In the genomic region with DNA sequence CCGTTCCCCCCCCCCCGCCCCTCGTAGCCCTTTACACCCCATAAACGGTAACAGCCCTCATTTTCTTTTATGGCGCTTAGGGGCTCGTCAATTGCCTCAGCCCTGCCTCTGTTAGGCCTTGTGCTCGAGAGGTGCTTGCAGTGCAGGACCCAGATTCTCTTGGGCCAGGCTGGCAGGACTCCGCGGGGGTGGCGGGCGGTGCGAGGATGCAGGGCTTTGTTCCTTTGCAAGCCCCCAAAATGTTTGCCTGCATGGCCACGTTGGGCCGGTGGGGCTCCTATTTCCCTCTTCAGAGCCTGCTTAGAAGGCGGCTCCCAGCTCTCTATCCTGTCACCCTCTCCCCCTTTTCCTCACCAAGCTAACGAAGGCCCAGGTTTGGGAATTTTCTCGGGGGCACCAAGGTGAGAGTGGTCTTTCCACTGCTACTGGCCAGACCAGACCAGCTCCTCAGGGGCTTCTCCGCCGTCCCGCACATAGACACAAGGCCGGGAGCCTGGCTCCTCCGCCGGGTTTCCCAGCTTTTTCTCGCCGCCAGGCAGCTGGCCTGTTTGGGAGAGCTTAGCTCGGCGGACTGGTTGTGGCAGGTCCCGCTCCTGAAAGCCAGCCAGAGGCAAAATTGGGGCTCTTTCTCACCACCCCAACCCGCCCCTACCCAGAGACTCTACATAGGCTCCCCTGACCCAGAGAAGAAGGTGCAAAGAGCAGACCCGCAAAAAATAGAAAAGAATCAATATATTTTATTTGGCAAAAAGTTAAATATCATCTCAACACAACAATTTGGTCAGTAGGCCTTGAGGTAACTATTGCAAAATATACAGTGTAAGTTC, we compare ENCODE assay signal across 10 cellular contexts. TPM values are rescaled to one million over a fixed set of nuclear protein-coding genes. Genes with fewer than 3 reads are reported as not detected.
A peak's percentile ranks its signal among the peaks of the same experiment; 100 is the strongest.
DNase-seq lines count a peak whose midpoint lies in the region; ATAC-seq and TF ChIP-seq lines count a peak whose summit lies in the region.
"Had no signal": no experiment of that assay in that cellular context is flagged by ENCODE, and none has a peak within 500 bp of the region (broad histone marks: within the 10 kb centered on the region; RNA-seq: fewer than 3 reads in every experiment).

No MANE protein-coding gene starts in this region.

- H3K36me3 ChIP-seq in OCI-LY1 (ENCODE audit: insufficient read depth, low read length): no peaks in the 10 kb centered on the region

- H3K9me2 ChIP-seq in OCI-LY1 (ENCODE audit: low read depth, low read length): no peaks in the 10 kb centered on the region

- H3K27ac ChIP-seq in OCI-LY1 (ENCODE audit: low read depth, low read length, poor library complexity, severe bottlenecking): no peak overlapping the region
- no peak overlapping the region for H3K27ac ChIP-seq in right cardiac atrium (ENCODE audit: low read length)

- no peak for TF ChIP-seq CTCF in OCI-LY1 (IDR thresholded peaks at IDR 0.05; ENCODE audit: low read length)

- H2AFZ ChIP-seq in OCI-LY1 (ENCODE audit: low read length): no peak overlapping the region

- H3K9ac ChIP-seq in OCI-LY1 (ENCODE audit: low read length): no peak overlapping the region

- WGBS in right cardiac atrium: 30% methylated on average over 30 of the region's 30 CpGs

- ATAC-seq in right cardiac atrium (no peak), HG03196 (IDR thresholded peaks at IDR 0.05; ENCODE audit: unreplicated experiment) (no peak)

- H3K4me2 ChIP-seq in OCI-LY1 (ENCODE audit: low read length): peak overlapping the region; percentile 88; the same call in 1 of the 2 replicates

- H3K79me2 ChIP-seq in OCI-LY1 (ENCODE audit: insufficient read depth, low read length): no peaks in the 10 kb centered on the region

- DNase-seq in GM04503 (ENCODE audit: low read depth): peak; percentile 15
- DNase-seq in right cardiac atrium: peak in 2 of 3 donors; percentile 34 to 61
- DNase-seq in skeletal muscle cell (ENCODE audit: low read depth): no peak
- DNase-seq in HT-29 (ENCODE audit: low spot score): no peak
- DNase-seq in DMS153 treated with DMSO at 0.1 percent for 48 hours (lab: John Stamatoyannopoulos, UW; ENCODE audit: unreplicated experiment): no peak
- DNase-seq in NCI-H226: no peak
- DNase-seq: mesendoderm had no signal

- H3K9me3 ChIP-seq in OCI-LY1 (ENCODE audit: low read length): no peaks in the 10 kb centered on the region
- no peaks in the 10 kb centered on the region for H3K9me3 ChIP-seq in right cardiac atrium (ENCODE audit: control insufficient read depth, low read length)

- intact Hi-C loops in right cardiac atrium (cut with DNase I): loop anchor here (5.0 to 10.0 kb wide), 4 partner anchors 480 to 1277 kb away; no protein-coding TSS in a partner anchor

- H3K4me1 ChIP-seq in OCI-LY1 (ENCODE audit: insufficient read depth, low read length, severe bottlenecking): peaks cover 13% of the 10 kb centered on the region
- no peaks in the 10 kb centered on the region for H3K4me1 ChIP-seq in right cardiac atrium (ENCODE audit: control insufficient read depth, insufficient read depth, low read length)

- H3K4me3 ChIP-seq in OCI-LY1 (ENCODE audit: low read depth, low read length, poor library complexity, severe bottlenecking) (no peak overlapping the region), right cardiac atrium (ENCODE audit: low read length) (no peak overlapping the region), skeletal muscle cell (ENCODE audit: low read depth, low read length) (peak overlapping the region; percentile 78)

- 0 out of 2 replicates have a peak, but pooled peaks cover 8% of the 10 kb centered on the region for H3F3A ChIP-seq in OCI-LY1 (ENCODE audit: insufficient read depth, low read length)

- H3K27me3 ChIP-seq in OCI-LY1 (ENCODE audit: insufficient read depth, low read length) (peaks cover under 1% of the 10 kb centered on the region; the same call in 1 of the 2 replicates), right cardiac atrium (ENCODE audit: control insufficient read depth, insufficient read depth) (no peaks in the 10 kb centered on the region)

- H4K20me1 ChIP-seq in OCI-LY1 (ENCODE audit: insufficient read depth, low read length): no peaks in the 10 kb centered on the region

RNA-seq across cellular contexts. Expression of a gene that starts 3.4 kb away (rescaled TPM):
- total RNA-seq in right cardiac atrium: not detected
- polyA plus RNA-seq in right cardiac atrium: not detected
- 96.1 and 99.2 TPM in 2 replicates for total RNA-seq in HT-29 (2014; rRNA removed; shearing (Covaris generic))
- total RNA-seq: K562 had no signal
- polyA plus RNA-seq: K562 had no signal

RNA-seq across cellular contexts. Expression of a gene that starts 5.5 kb away (rescaled TPM):
- total RNA-seq in right cardiac atrium: not detected
- 0.11 TPM for polyA plus RNA-seq in right cardiac atrium
- 5.6 and 10.7 TPM in 2 replicates for total RNA-seq in HT-29 (2014; rRNA removed; shearing (Covaris generic))
- total RNA-seq: K562 had no signal
- polyA plus RNA-seq: K562 had no signal

RNA-seq across cellular contexts. Expression of a gene that starts 9.6 kb away (rescaled TPM):
- 1 to 10 TPM in 1 of 4 donors, under 1 TPM in 3; 0.28 to 1.3 (median 0.43) TPM for total RNA-seq in right cardiac atrium
- polyA plus RNA-seq in right cardiac atrium: 1.0 TPM
- total RNA-seq in HT-29 (2014; rRNA removed; shearing (Covaris generic)): 27.8 and 29.0 TPM in 2 replicates

RNA-seq across cellular contexts. Expression of a gene that starts 12.2 kb away (rescaled TPM):
- not detected for total RNA-seq in right cardiac atrium
- not detected for polyA plus RNA-seq in right cardiac atrium
- total RNA-seq in HT-29 (2014; rRNA removed; shearing (Covaris generic)): 78.9 and 86.4 TPM in 2 replicates
- total RNA-seq: K562 had no signal
- polyA plus RNA-seq: K562 had no signal

RNA-seq across cellular contexts. Expression of a gene that starts 14.4 kb away (rescaled TPM):
- not detected for total RNA-seq in right cardiac atrium
- polyA plus RNA-seq in right cardiac atrium: not detected
- 25.5 and 28.1 TPM in 2 replicates for total RNA-seq in HT-29 (2014; rRNA removed; shearing (Covaris generic))
- total RNA-seq: K562 had no signal
- polyA plus RNA-seq: K562 had no signal

Comparison
In these comparisons a context has a peak if more than half of its experiments do, and no peak if none do; other contexts are left out.
1. DNase-seq: peak in GM04503 (single experiment) and right cardiac atrium (2 of 3); none in skeletal muscle cell (single experiment), HT-29 (single experiment), DMS153 treated with DMSO at 0.1 percent for 48 hours (single experiment) and NCI-H226 (single experiment).
2. RNA of a gene that starts 3.4 kb away (total RNA-seq): 96.1 to 99.2 TPM in HT-29; not detected in right cardiac atrium; every median in the first group is over 10 times any median in the second.
3. RNA of a gene that starts 9.6 kb away (total RNA-seq): 27.8 to 29.0 TPM in HT-29; 0.28 to 1.3 TPM in right cardiac atrium; every median in the first group is over 10 times any median in the second.